ENCODE assay signal across 8 cellular contexts in genomic region chr14:92603309-92604257, GRCh38.
A peak's percentile ranks its signal among the peaks of the same experiment; 100 is the strongest.
DNase-seq lines count a peak whose midpoint lies in the region; ATAC-seq and TF ChIP-seq lines count a peak whose summit lies in the region.

No MANE protein-coding gene starts in this region.

- peak; percentile 49 for TF ChIP-seq CTCF in brain microvascular endothelial cell (IDR thresholded peaks at IDR 0.05; ENCODE audit: low read depth, low read length, missing control alignments)
- peak in 3 of 4 donors; percentile 5 to 37 (median 24) for TF ChIP-seq CTCF in right lobe of liver (IDR thresholded peaks at IDR 0.05)

- peaks cover 0 to 8% (median 0%) of the 10 kb centered on the region in 4 donors for H3K4me1 ChIP-seq in right lobe of liver

- intact Hi-C loops in right lobe of liver (cut with DNase I), result no loop called here

- DNase-seq in H4 (ENCODE audit: low spot score) (peak; percentile 82), RPMI7951 (ENCODE audit: low read depth) (peak; percentile 88), brain microvascular endothelial cell (peak; percentile 64), right lobe of liver (no peak), superior temporal gyrus (ENCODE audit: extremely low spot score) (peak; percentile 51)

- H3K36me3 ChIP-seq in brain microvascular endothelial cell (replicated peaks) (no peaks in the 10 kb centered on the region), right lobe of liver (no peaks in the 10 kb centered on the region)

- H3K27ac ChIP-seq in brain microvascular endothelial cell (no peak overlapping the region), right lobe of liver (no peak overlapping the region)

- H3K27me3 ChIP-seq in brain microvascular endothelial cell (replicated peaks), result no peaks in the 10 kb centered on the region
- no peaks in the 10 kb centered on the region for H3K27me3 ChIP-seq in right lobe of liver

- 86% methylated on average over 2 of the region's 14 CpGs for WGBS in right lobe of liver (ENCODE audit: insufficient coverage, low coverage, low lambda C conversion rate, missing lambda C conversion rate)

- ATAC-seq in right lobe of liver (peak; percentile 30 to 66 (median 40)), HG03342 (IDR thresholded peaks at IDR 0.05; ENCODE audit: unreplicated experiment) (no peak), HG03565 (IDR thresholded peaks at IDR 0.05; ENCODE audit: unreplicated experiment) (no peak), GM21367 (IDR thresholded peaks at IDR 0.05; ENCODE audit: unreplicated experiment) (no peak)

- H3K9me3 ChIP-seq in right lobe of liver, result no peaks in the 10 kb centered on the region

- no peak for TF ChIP-seq POLR2A in right lobe of liver (IDR thresholded peaks at IDR 0.05)

- no peak overlapping the region for H3K4me3 ChIP-seq in brain microvascular endothelial cell (ENCODE audit: low read depth, low read length)
- no peak overlapping the region for H3K4me3 ChIP-seq in right lobe of liver

- in situ Hi-C loops in brain microvascular endothelial cell (cut with HindIII; ENCODE audit: low pct_ligation_motif_present, low sequenced_read_pairs), result no loop called here

Comparison
In these comparisons a context has a peak if more than half of its experiments do, and no peak if none do; other contexts are left out.
1. DNase-seq: peak in H4 (single experiment), RPMI7951 (single experiment), brain microvascular endothelial cell (single experiment) and superior temporal gyrus (single experiment); none in right lobe of liver (0 of 3).
2. ATAC-seq: peak in right lobe of liver (4 of 4); none in HG03342 (single experiment), HG03565 (single experiment) and GM21367 (single experiment).